Comparison of ENCODE assay signal across 23 cellular contexts in genomic region chr3:57577786-57578185, GRCh38. TPM values are rescaled to one million over a fixed set of nuclear protein-coding genes. Genes with fewer than 3 reads are reported as not detected.
DNase-seq lines count a peak whose midpoint lies in the region; ATAC-seq and TF ChIP-seq lines count a peak whose summit lies in the region.
"Had no signal": no experiment of that assay in that cellular context is flagged by ENCODE, and none has a peak within 500 bp of the region (broad histone marks: within the 10 kb centered on the region; RNA-seq: fewer than 3 reads in every experiment).

No MANE protein-coding gene starts in this region.

- H3K4me3 Mint-ChIP-seq in T-cell, result no peak overlapping the region
- H3K4me3 Mint-ChIP-seq in naive thymus-derived CD4-positive, alpha-beta T cell, result no peak overlapping the region
- H3K4me3 Mint-ChIP-seq: CD14-positive monocyte had no signal

- CTCF ChIA-PET in T-cell (lab: Charles Lee), result interaction anchor here (0.6 to 0.7 kb wide), 3 partner anchors 11 to 187 kb away, joined by 3 to 5 read pairs (median 4); no protein-coding TSS in a partner anchor
- CTCF ChIA-PET in naive thymus-derived CD4-positive, alpha-beta T cell (lab: Charles Lee), result no interaction called here

- H3K4me1 Mint-ChIP-seq in T-cell, result peaks cover 19 to 25% (median 19%) of the 10 kb centered on the region in 3 donors
- H3K4me1 Mint-ChIP-seq in naive thymus-derived CD4-positive, alpha-beta T cell, result peaks cover 4 to 29% (median 22%) of the 10 kb centered on the region in 7 donors
- H3K4me1 Mint-ChIP-seq: CD14-positive monocyte had no signal

- POLR2A ChIA-PET in T-cell (lab: Charles Lee), result interaction anchor here (0.5 kb wide), 2 partner anchors 9 to 508 kb away, joined by 5 to 6 read pairs; no protein-coding TSS in a partner anchor
- POLR2A ChIA-PET in naive thymus-derived CD4-positive, alpha-beta T cell (lab: Charles Lee), result interaction anchor here (1.1 to 1.3 kb wide), 2 partner anchors 19 to 20 kb away, joined by 3 to 6 read pairs; partner anchors contain the start of gene ARF4

- intact Hi-C loops in left ventricle myocardium inferior (cut with micrococcal nuclease), result no loop called here
- intact Hi-C loops in heart left ventricle (cut with DNase I), result no loop called here
- intact Hi-C loops in naive thymus-derived CD4-positive, alpha-beta T cell (cut with micrococcal nuclease), result no loop called here
- intact Hi-C loops in thyroid gland (cut with DNase I), result no loop called here

- peak overlapping the region; percentile 10 for H3K27ac ChIP-seq in left ventricle myocardium inferior (replicated peaks)
- no peak overlapping the region for H3K27ac ChIP-seq in heart left ventricle
- no peak overlapping the region for H3K27ac ChIP-seq in naive thymus-derived CD4-positive, alpha-beta T cell (ENCODE audit: low read depth, low read length)
- H3K27ac ChIP-seq in thyroid gland, result peak overlapping the region; percentile 45 to 67 (median 67)
- H3K27ac ChIP-seq: foreskin keratinocyte, SJCRH30, spleen had no signal

- H3K27me3 ChIP-seq in left ventricle myocardium inferior (ENCODE audit: low read depth), result no peaks in the 10 kb centered on the region
- no peaks in the 10 kb centered on the region for H3K27me3 ChIP-seq in heart left ventricle
- H3K27me3 ChIP-seq in naive thymus-derived CD4-positive, alpha-beta T cell (ENCODE audit: control insufficient read depth in 2 of 2, insufficient read depth in 2 of 2, low read length in 2 of 2), result no peaks in the 10 kb centered on the region
- H3K27me3 ChIP-seq in thyroid gland, result no peaks in the 10 kb centered on the region
- H3K27me3 ChIP-seq: foreskin keratinocyte, SJCRH30, spleen had no signal

- ATAC-seq in heart left ventricle (no peak), T-cell (replicated peaks in 1 of 4) (no peak), GM21390 (IDR thresholded peaks at IDR 0.05; ENCODE audit: unreplicated experiment) (no peak), HG02678 (IDR thresholded peaks at IDR 0.05; ENCODE audit: unreplicated experiment) (no peak), GM19463 (IDR thresholded peaks at IDR 0.05; ENCODE audit: unreplicated experiment) (no peak)
- no peak for ATAC-seq in naive thymus-derived CD4-positive, alpha-beta T cell
- ATAC-seq: foreskin keratinocyte, HepG2, left ventricle myocardium superior had no signal

- no peak for TF ChIP-seq CTCF in left ventricle myocardium inferior (IDR thresholded peaks at IDR 0.05; ENCODE audit: borderline replicate concordance)
- no peak for TF ChIP-seq CTCF in heart left ventricle (IDR thresholded peaks at IDR 0.05)
- TF ChIP-seq CTCF in thyroid gland (IDR thresholded peaks at IDR 0.05), result no peak

- H3K9me3 Mint-ChIP-seq in T-cell, result no peaks in the 10 kb centered on the region
- no peaks in the 10 kb centered on the region for H3K9me3 Mint-ChIP-seq in naive thymus-derived CD4-positive, alpha-beta T cell
- H3K9me3 Mint-ChIP-seq: CD14-positive monocyte had no signal

- TF ChIP-seq POLR2A in heart left ventricle (IDR thresholded peaks at IDR 0.05) (no peak), thyroid gland (IDR thresholded peaks at IDR 0.05) (no peak)

- peaks cover 88% of the 10 kb centered on the region for H3K36me3 ChIP-seq in left ventricle myocardium inferior
- peaks cover 0 to 100% (median 94%) of the 10 kb centered on the region in 9 donors for H3K36me3 ChIP-seq in heart left ventricle
- peaks cover 5 to 62% (median 5%) of the 10 kb centered on the region in 3 experiments for H3K36me3 ChIP-seq in naive thymus-derived CD4-positive, alpha-beta T cell (ENCODE audit: control insufficient read depth in 2 of 3, insufficient read depth in 3 of 3, low read length in 3 of 3)
- H3K36me3 ChIP-seq in thyroid gland, result peaks cover 33 to 36% of the 10 kb centered on the region in 2 donors

- peak overlapping the region; percentile 30 to 53 for H3K27ac Mint-ChIP-seq in T-cell
- peak overlapping the region in 6 of 9 donors; percentile 5 to 76 (median 60) for H3K27ac Mint-ChIP-seq in naive thymus-derived CD4-positive, alpha-beta T cell

- H3K27me3 Mint-ChIP-seq in T-cell, result no peaks in the 10 kb centered on the region
- H3K27me3 Mint-ChIP-seq in naive thymus-derived CD4-positive, alpha-beta T cell, result no peaks in the 10 kb centered on the region

- H3K4me3 ChIP-seq in left ventricle myocardium inferior (no peak overlapping the region), heart left ventricle (no peak overlapping the region), thyroid gland (replicated peaks in 1 of 3) (no peak overlapping the region)
- H3K4me3 ChIP-seq in naive thymus-derived CD4-positive, alpha-beta T cell (ENCODE audit: low read length), result no peak overlapping the region
- H3K4me3 ChIP-seq: SJCRH30, spleen had no signal

- H3K4me1 ChIP-seq in left ventricle myocardium inferior, result peaks cover 29% of the 10 kb centered on the region
- H3K4me1 ChIP-seq in heart left ventricle, result peaks cover 0 to 34% (median 11%) of the 10 kb centered on the region in 12 donors
- H3K4me1 ChIP-seq in naive thymus-derived CD4-positive, alpha-beta T cell (ENCODE audit: control insufficient read depth in 2 of 2, insufficient read depth in 2 of 2, low read length in 2 of 2), result no peaks in the 10 kb centered on the region
- peaks cover 14 to 17% of the 10 kb centered on the region in 2 donors for H3K4me1 ChIP-seq in thyroid gland
- H3K4me1 ChIP-seq: foreskin keratinocyte, SJCRH30 had no signal

- WGBS in heart left ventricle, 4 donors, result 91 to 96% (median 95%) methylated on average over 9 of the region's 9 CpGs
- WGBS in thyroid gland, 2 donors, result 66 to 76% methylated on average over 9 of the region's 9 CpGs

- H3K9me3 ChIP-seq in left ventricle myocardium inferior (replicated peaks) (no peaks in the 10 kb centered on the region), heart left ventricle (no peaks in the 10 kb centered on the region), thyroid gland (no peaks in the 10 kb centered on the region)
- no peaks in the 10 kb centered on the region for H3K9me3 ChIP-seq in naive thymus-derived CD4-positive, alpha-beta T cell (ENCODE audit: control insufficient read depth in 2 of 3, low read length in 3 of 3)
- H3K9me3 ChIP-seq: SJCRH30, spleen had no signal

- DNase-seq in left ventricle myocardium inferior (no peak), heart left ventricle (no peak), T-cell (no peak), thyroid gland (peak; percentile 54 to 79)
- no peak for DNase-seq in naive thymus-derived CD4-positive, alpha-beta T cell
- DNase-seq: activated CD4-positive, alpha-beta T cell treated with anti-CD3 and anti-CD28 coated beads for 48 hours; activated gamma-delta T cell; effector memory CD4-positive, alpha-beta T cell; foreskin keratinocyte; HCEC 1CT; left ventricle myocardium superior; NCI-H1048; NCI-H1930; NCI-H69; SJCRH30; spleen; stimulated activated CD4-positive, alpha-beta T cell treated with anti-CD3 and anti-CD28 coated beads, Interleukin-4, amount 100 ng/mL, for 1 hour; stimulated activated naive CD4-positive, alpha-beta T cell treated with Interleukin-2 at 50 U/mL for 16 hours had no signal

- peaks cover 38% of the 10 kb centered on the region for H3K36me3 Mint-ChIP-seq in T-cell
- H3K36me3 Mint-ChIP-seq in naive thymus-derived CD4-positive, alpha-beta T cell, result peaks cover 8 to 34% (median 20%) of the 10 kb centered on the region in 5 donors

RNA-seq across cellular contexts. Expression of gene ARF4, which starts 19.4 kb away (rescaled TPM):
- total RNA-seq in left ventricle myocardium inferior, result 69.8 TPM
- 10 to 100 TPM; 56.6 to 99.8 (median 74.6) TPM for total RNA-seq in heart left ventricle
- polyA plus RNA-seq in heart left ventricle, result 100 to 1,000 TPM in 1 of 2 donors, 10 to 100 TPM in 1; 37.9 to 159 TPM
- 10 to 100 TPM; 44.7 to 71.5 (median 47.3) TPM for total RNA-seq in T-cell
- 10 to 100 TPM; 50.9 to 85.5 (median 57.5) TPM for total RNA-seq in naive thymus-derived CD4-positive, alpha-beta T cell
- 100 to 1,000 TPM; 128 to 130 TPM for polyA plus RNA-seq in naive thymus-derived CD4-positive, alpha-beta T cell
- 100 to 1,000 TPM; 125 to 195 (median 159) TPM for total RNA-seq in thyroid gland

RNA-seq across cellular contexts. Expression of gene PDE12, which starts 21.7 kb away (rescaled TPM):
- total RNA-seq in left ventricle myocardium inferior (12.4 TPM), heart left ventricle (10 to 100 TPM in 8 of 9 donors, 1 to 10 TPM in 1; 8.3 to 14.6 (median 12.8) TPM), T-cell (10 to 100 TPM; 23.0 to 32.5 (median 26.7) TPM), thyroid gland (10 to 100 TPM; 13.6 to 33.4 (median 28.7) TPM)
- 10 to 100 TPM in 1 of 2 donors, 1 to 10 TPM in 1; 2.7 to 10.3 TPM for polyA plus RNA-seq in heart left ventricle
- 10 to 100 TPM; 24.0 to 35.5 (median 27.8) TPM for total RNA-seq in naive thymus-derived CD4-positive, alpha-beta T cell
- polyA plus RNA-seq in naive thymus-derived CD4-positive, alpha-beta T cell, result 10 to 100 TPM; 15.1 to 24.5 TPM

RNA-seq across cellular contexts. Expression of gene DNAH12, which starts 33.6 kb away (rescaled TPM):
- total RNA-seq in left ventricle myocardium inferior (0.16 TPM), heart left ventricle (under 1 TPM in 3 of 9 donors, not detected in 6; 0.20 to 0.42 (median 0.32) TPM), T-cell (under 1 TPM; 0.12 to 0.39 (median 0.25) TPM), thyroid gland (under 1 TPM; 0.04 to 0.98 (median 0.19) TPM)
- under 1 TPM in 1 of 2 donors, not detected in 1; 0.04 TPM for polyA plus RNA-seq in heart left ventricle
- total RNA-seq in naive thymus-derived CD4-positive, alpha-beta T cell, result under 1 TPM; 0.05 to 0.51 (median 0.19) TPM
- not detected for polyA plus RNA-seq in naive thymus-derived CD4-positive, alpha-beta T cell
- polyA plus RNA-seq: CD14-positive monocyte, foreskin keratinocyte had no signal

Comparison
In these comparisons a context has a peak if more than half of its experiments do, and no peak if none do; other contexts are left out.
1. H3K27ac ChIP-seq: peak in left ventricle myocardium inferior (single experiment) and thyroid gland (3 of 3); none in heart left ventricle (0 of 12) and naive thymus-derived CD4-positive, alpha-beta T cell (single experiment).
2. DNase-seq: peak in thyroid gland (2 of 2); none in left ventricle myocardium inferior (single experiment), heart left ventricle (0 of 5), T-cell (0 of 34) and naive thymus-derived CD4-positive, alpha-beta T cell (0 of 9).